In genomic region chr1:91791103-91791502, GRCh38 we compare ENCODE assay signal across 1 cellular context.
TF ChIP-seq lines count a peak whose summit lies in the region.

No MANE protein-coding gene starts in this region.

TF ChIP-seq in IMR-90, 13 proteins besides CTCF, POLR2A, EP300 and RAD21 (continued from another document):
- TF ChIP-seq USF2 (IDR thresholded peaks at IDR 0.05; ENCODE audit: low read depth, low read length) (no peak), BHLHE40 (IDR thresholded peaks at IDR 0.05; ENCODE audit: low read depth, low read length) (no peak), FOS (IDR thresholded peaks at IDR 0.05; ENCODE audit: low read depth, low read length) (no peak), CHD1 (IDR thresholded peaks at IDR 0.05; ENCODE audit: low read depth, low read length) (no peak), RCOR1 (IDR thresholded peaks at IDR 0.05; ENCODE audit: insufficient replicate concordance, low read length) (no peak), NFE2L2 (IDR thresholded peaks at IDR 0.05; ENCODE audit: low read depth, low read length) (no peak)
